8 cellular contexts compared by ENCODE assay signal in the genomic region with DNA sequence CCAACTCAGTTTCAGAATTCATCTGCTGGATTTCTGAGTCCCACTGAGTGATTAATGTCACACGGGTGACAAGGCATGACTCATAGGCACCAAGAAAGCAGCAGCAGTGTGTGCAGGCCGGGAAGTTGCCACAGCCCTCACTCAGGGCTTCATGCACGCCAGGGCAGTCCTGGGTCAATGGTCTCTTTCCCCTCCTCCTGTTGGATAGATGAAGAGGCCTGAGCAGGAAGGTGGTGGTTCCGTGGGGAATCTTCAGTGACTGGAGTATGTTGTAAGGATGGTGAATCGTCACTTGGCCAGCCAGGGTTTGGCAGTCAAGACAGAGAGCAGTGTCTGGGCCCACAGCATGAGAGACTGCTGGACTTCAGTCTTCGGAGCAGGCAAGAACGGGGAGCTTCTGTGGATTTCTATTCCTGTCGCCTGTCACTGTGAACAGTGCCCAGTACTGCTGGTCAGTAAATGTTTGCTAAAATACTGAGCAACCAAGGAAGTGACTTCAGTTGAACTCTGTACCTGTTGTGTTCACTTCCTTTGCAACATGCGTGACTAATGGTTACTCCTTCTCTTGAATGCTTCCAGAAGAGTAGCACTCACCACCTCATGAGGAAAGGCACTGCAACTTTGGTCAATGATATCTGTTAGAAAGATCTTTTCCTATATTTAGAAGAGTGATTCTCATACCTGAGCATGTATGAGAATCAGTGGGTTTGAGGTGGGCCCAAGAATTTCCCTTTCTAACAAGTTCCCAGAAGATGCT.
DNase-seq lines count a peak whose midpoint lies in the region; ATAC-seq, FAIRE-seq and TF ChIP-seq lines count a peak whose summit lies in the region.

No MANE protein-coding gene starts in this region.

- peak; percentile 85 for DNase-seq in GM04503 (ENCODE audit: low read depth)
- peak; percentile 41 for DNase-seq in H54 (ENCODE audit: insufficient read length, low spot score)
- DNase-seq in NOMO-1 (lab: John Stamatoyannopoulos, UW; ENCODE audit: unreplicated experiment in 2 of 2): peak; percentile 70 to 89
- DNase-seq in body of pancreas: peak in 1 of 4 donors; percentile 73
- peak; percentile 80 for DNase-seq in lower lobe of right lung
- no peak for DNase-seq in NCI-H1092 treated with DMSO at 0.1 percent for 48 hours (lab: John Stamatoyannopoulos, UW)
- no peak for DNase-seq in D721Med (ENCODE audit: insufficient read length, low spot score)
- DNase-seq in iPS-NIHi7 (ENCODE audit: extremely low spot score): no peak

- no peak for FAIRE-seq in H54 (lab: Jason Lieb, UNC)
- no peak for FAIRE-seq in D721Med (lab: Jason Lieb, UNC)

- peak; percentile 51 for ATAC-seq in body of pancreas
- peak; percentile 70 to 81 for ATAC-seq in lower lobe of right lung

- TF ChIP-seq POLR2A in H54 (IDR thresholded peaks at IDR 0.05; ENCODE audit: low read depth, low read length) (no peak), body of pancreas (IDR thresholded peaks at IDR 0.05) (peak in 2 of 3 donors; percentile 29 to 54)

- H3K4me1 ChIP-seq in body of pancreas (no peaks in the 10 kb centered on the region), lower lobe of right lung (peaks cover 76% of the 10 kb centered on the region)

- H3K36me3 ChIP-seq in body of pancreas (replicated peaks in 1 of 2; ENCODE audit: insufficient read depth in 1 of 2, low read depth in 2 of 2): no peaks in the 10 kb centered on the region
- H3K36me3 ChIP-seq in lower lobe of right lung: no peaks in the 10 kb centered on the region

- no peaks in the 10 kb centered on the region for H3K9me3 ChIP-seq in body of pancreas
- H3K9me3 ChIP-seq in lower lobe of right lung: no peaks in the 10 kb centered on the region

- WGBS in body of pancreas, 2 donors: 69 to 73% methylated on average over 9 of the region's 9 CpGs

- H3K27ac ChIP-seq in body of pancreas (peak overlapping the region in 3 of 4 donors; percentile 11 to 51 (median 34)), lower lobe of right lung (peak overlapping the region; percentile 82)

- H3K4me3 ChIP-seq in body of pancreas (no peak overlapping the region), lower lobe of right lung (no peak overlapping the region)

- intact Hi-C loops in body of pancreas (cut with DNase I) (no loop called here), lower lobe of right lung (cut with DNase I) (no loop called here)

- H3K27me3 ChIP-seq in body of pancreas (no peaks in the 10 kb centered on the region), lower lobe of right lung (ENCODE audit: low read depth) (no peaks in the 10 kb centered on the region)

- no peak for TF ChIP-seq CTCF in body of pancreas (IDR thresholded peaks at IDR 0.05)
- no peak for TF ChIP-seq CTCF in lower lobe of right lung (IDR thresholded peaks at IDR 0.05)
- TF ChIP-seq CTCF in D721Med (IDR thresholded peaks at IDR 0.05; ENCODE audit: insufficient read depth, missing control alignments): no peak

Comparison
In these comparisons a context has a peak if more than half of its experiments do, and no peak if none do; other contexts are left out.
1. DNase-seq: peak in GM04503 (single experiment), H54 (single experiment), NOMO-1 (2 of 2) and lower lobe of right lung (single experiment); none in NCI-H1092 treated with DMSO at 0.1 percent for 48 hours (single experiment), D721Med (single experiment) and iPS-NIHi7 (single experiment).